14 cellular contexts compared by ENCODE assay signal in the genomic region with DNA sequence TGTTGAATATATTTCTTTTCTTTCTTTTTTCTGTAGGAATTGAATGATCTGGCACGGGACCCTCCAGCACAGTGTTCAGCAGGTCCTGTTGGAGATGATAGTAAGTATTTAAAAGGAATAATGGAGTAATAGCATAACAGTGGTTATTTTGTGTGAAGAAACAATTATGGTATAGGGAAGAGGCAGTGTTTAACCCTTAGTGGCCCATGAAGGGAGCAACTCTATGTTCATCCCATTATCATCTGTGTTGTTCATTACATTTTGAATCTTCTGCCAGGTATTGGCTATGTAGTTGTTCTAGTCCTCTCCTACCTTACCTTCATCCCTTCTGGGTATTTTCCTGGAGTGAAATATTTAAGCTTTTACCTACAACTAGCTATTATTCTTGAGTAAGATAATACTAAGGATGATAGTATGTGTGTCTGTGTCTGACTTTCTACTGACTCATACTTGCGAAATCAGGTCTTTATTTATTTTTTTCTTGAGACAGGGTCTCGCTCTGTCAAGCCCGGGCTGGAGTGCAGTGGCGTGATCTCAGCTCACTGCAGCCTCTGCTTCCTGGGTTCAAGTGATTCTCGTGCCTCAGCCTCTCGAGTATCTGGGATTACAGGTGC. TPM values are rescaled to one million over a fixed set of nuclear protein-coding genes. Genes with fewer than 3 reads are reported as not detected.
DNase-seq lines count a peak whose midpoint lies in the region; ATAC-seq, FAIRE-seq and TF ChIP-seq lines count a peak whose summit lies in the region.
"Had no signal": no experiment of that assay in that cellular context is flagged by ENCODE, and none has a peak within 500 bp of the region (broad histone marks: within the 10 kb centered on the region; RNA-seq: fewer than 3 reads in every experiment).

No MANE protein-coding gene starts in this region.

- H3K36me3 ChIP-seq in HepG2 (replicated peaks in 1 of 2; ENCODE audit: control insufficient read depth in 1 of 2, insufficient read depth in 2 of 2, low read length in 2 of 2): peaks cover 11 to 26% of the 10 kb centered on the region in 2 experiments
- H3K36me3 ChIP-seq in right lobe of liver: peaks cover 1 to 38% (median 12%) of the 10 kb centered on the region in 4 donors
- peaks cover 12% of the 10 kb centered on the region for H3K36me3 ChIP-seq in SU-DHL-6 (ENCODE audit: low read length)

- H4K20me1 ChIP-seq in HepG2 (ENCODE audit: insufficient read depth, low read length): peaks cover 2% of the 10 kb centered on the region; the same call in 1 of the 2 replicates
- no peaks in the 10 kb centered on the region for H4K20me1 ChIP-seq in SU-DHL-6 (ENCODE audit: low read depth, low read length)

- H3F3A ChIP-seq in SU-DHL-6 (ENCODE audit: insufficient read depth): peaks cover 12% of the 10 kb centered on the region

- no peak for TF ChIP-seq CTCF in HepG2 (CRISPR knock-in tag; IDR thresholded peaks at IDR 0.05)
- TF ChIP-seq CTCF in right lobe of liver (IDR thresholded peaks at IDR 0.05): no peak
- TF ChIP-seq CTCF in SU-DHL-6 (IDR thresholded peaks at IDR 0.05; ENCODE audit: insufficient read depth, low read length, poor library complexity, severe bottlenecking): no peak

- FAIRE-seq in HepG2 (lab: Jason Lieb, UNC) (no peak), urothelium cell line (lab: Jason Lieb, UNC) (no peak)

- in situ Hi-C loops in HepG2 (cut with HindIII; ENCODE audit: extremely low pct_ligation_motif_present, low pct_unique_long_range_greater_than_20kb): no loop called here

- H3K9me3 ChIP-seq in HepG2 (ENCODE audit: low read length): no peaks in the 10 kb centered on the region
- no peaks in the 10 kb centered on the region for H3K9me3 ChIP-seq in right lobe of liver
- no peaks in the 10 kb centered on the region for H3K9me3 ChIP-seq in SU-DHL-6 (ENCODE audit: insufficient read depth, low read length)

- no peak for TF ChIP-seq POLR2A in HepG2 (IDR thresholded peaks at IDR 0.05; ENCODE audit: insufficient read depth in 1 of 2, low read depth in 2 of 2, low read length in 2 of 2)
- no peak for TF ChIP-seq POLR2A in right lobe of liver (IDR thresholded peaks at IDR 0.05)

- no TSS peak for BruUV-seq in HepG2 (replicated peaks; lab: Mats Ljungman, UMichigan)

- POLR2A ChIA-PET in HepG2 (lab: Yijun Ruan, JAX): no interaction called here

- peaks cover 22% of the 10 kb centered on the region for H3K79me2 ChIP-seq in HepG2 (ENCODE audit: insufficient read depth, low read length)
- H3K79me2 ChIP-seq in SU-DHL-6 (ENCODE audit: insufficient read depth, low read length): peaks cover 81% of the 10 kb centered on the region

- H3K27ac ChIP-seq in HepG2 (ENCODE audit: extremely low read length, insufficient read depth, low read length): no peak overlapping the region
- no peak overlapping the region for H3K27ac ChIP-seq in right lobe of liver
- H3K27ac ChIP-seq in SU-DHL-6 (ENCODE audit: low read depth, low read length): peak overlapping the region; percentile 24; the same call in 1 of the 2 replicates

- no peak for TF ChIP-seq RAD21 in HepG2 (CRISPR knock-in tag; IDR thresholded peaks at IDR 0.05)

- H3K4me2 ChIP-seq in HepG2 (ENCODE audit: low read depth, low read length): no peak overlapping the region
- no peak overlapping the region for H3K4me2 ChIP-seq in SU-DHL-6 (ENCODE audit: low read depth, low read length, poor library complexity, severe bottlenecking)

- H3K4me1 ChIP-seq in HepG2 (ENCODE audit: insufficient read depth, low read length): no peaks in the 10 kb centered on the region
- no peaks in the 10 kb centered on the region for H3K4me1 ChIP-seq in right lobe of liver

- H3K9ac ChIP-seq in HepG2 (ENCODE audit: insufficient read depth, low read depth, low read length) (no peak overlapping the region), SU-DHL-6 (ENCODE audit: low read length) (no peak overlapping the region)

- H3K4me3 ChIP-seq in HepG2 (replicated peaks in 1 of 3; ENCODE audit: insufficient read depth in 1 of 3, low read depth in 2 of 3, low read length in 3 of 3): no peak overlapping the region
- no peak overlapping the region for H3K4me3 ChIP-seq in right lobe of liver
- H3K4me3 ChIP-seq in SU-DHL-6 (ENCODE audit: insufficient read depth, low read length, poor library complexity, severe bottlenecking): no peak overlapping the region
- H3K4me3 ChIP-seq: heart left ventricle, left ventricle myocardium inferior had no signal

- intact Hi-C loops in HepG2 (cut with micrococcal nuclease; ENCODE audit: unreplicated experiment) (no loop called here), right lobe of liver (cut with DNase I) (no loop called here)

- no peaks in the 10 kb centered on the region for H3K9me2 ChIP-seq in SU-DHL-6 (replicated peaks; ENCODE audit: insufficient read depth, low read length)

- 97% methylated on average over 7 of the region's 7 CpGs for WGBS in HepG2 (ENCODE audit: low lambda C conversion rate)
- WGBS in right lobe of liver (ENCODE audit: insufficient coverage, low coverage, low lambda C conversion rate, missing lambda C conversion rate): 84% methylated on average over 4 of the region's 7 CpGs

- H2AFZ ChIP-seq in HepG2 (ENCODE audit: low read length) (no peak overlapping the region), SU-DHL-6 (ENCODE audit: low read depth, low read length, severe bottlenecking) (no peak overlapping the region)

- CTCF ChIA-PET in HepG2 (lab: Yijun Ruan, JAX; ENCODE audit: low intra/inter-chr PET ratio, low total read pairs): no interaction called here

- TF ChIP-seq EP300 in HepG2 (IDR thresholded peaks at IDR 0.05; ENCODE audit: low read depth in 2 of 2, low read length in 2 of 2) (no peak), HepG2 (CRISPR knock-in tag; IDR thresholded peaks at IDR 0.05; ENCODE audit: borderline replicate concordance) (no peak)

- H3K27me3 ChIP-seq in HepG2 (ENCODE audit: control insufficient read depth in 1 of 2, insufficient read depth in 2 of 2, low read length in 2 of 2): no peaks in the 10 kb centered on the region
- H3K27me3 ChIP-seq in right lobe of liver: no peaks in the 10 kb centered on the region
- H3K27me3 ChIP-seq in SU-DHL-6 (ENCODE audit: low read length): no peaks in the 10 kb centered on the region
- H3K27me3 ChIP-seq: heart left ventricle had no signal

- ATAC-seq in HepG2 (no peak), right lobe of liver (no peak), GM19463 (IDR thresholded peaks at IDR 0.05; ENCODE audit: unreplicated experiment) (no peak)
- ATAC-seq: Panc1 had no signal

- DNase-seq in HepG2 (ENCODE audit: low spot score) (no peak), right lobe of liver (no peak), fibroblast of the conjunctiva (ENCODE audit: low read depth) (peak; percentile 10), NCI-H2081 treated with DMSO at 0.1 percent for 48 hours (lab: John Stamatoyannopoulos, UW) (no peak), urothelium cell line (ENCODE audit: low spot score) (no peak)
- DNase-seq in stimulated activated CD4-positive, alpha-beta T cell treated with anti-CD3 and anti-CD28 coated beads, Interleukin-15, amount 100 ng/mL, for 24 hours: no peak
- DNase-seq: activated naive CD8-positive, alpha-beta T cell treated with anti-CD3 and anti-CD28 coated beads for 36 hours; GDM1; heart left ventricle; Karpas-422; left ventricle myocardium inferior had no signal

RNA-seq across cellular contexts. Expression of a gene that starts 39.3 kb away (rescaled TPM):
- 109 and 118 TPM in 2 replicates for total RNA-seq in HepG2 (2016; rRNA removed; fragmentation: Illumina TruSeq; extraction: Trizol)
- total RNA-seq in HepG2 (2016; cell fraction: cytosol; rRNA removed; fragmentation: Illumina TruSeq; extraction: Trizol; ENCODE audit: low read depth): 111 and 139 TPM in 2 replicates
- 93.2 and 113 TPM in 2 replicates for total RNA-seq in HepG2 (2016; cell fraction: insoluble cytoplasmic fraction; rRNA removed; fragmentation: Illumina TruSeq; extraction: Trizol)
- 196 and 210 TPM in 2 replicates for total RNA-seq in HepG2 (2016; cell fraction: membrane; rRNA removed; fragmentation: Illumina TruSeq; extraction: Trizol)
- 43.4 and 55.4 TPM in 2 replicates for total RNA-seq in HepG2 (2016; cell fraction: nucleus; rRNA removed; fragmentation: Illumina TruSeq; extraction: Trizol)
- 59.9 and 79.1 TPM in 2 replicates for polyA plus RNA-seq in HepG2 (2011; rRNA removed)
- 23.8 and 37.3 TPM in 2 replicates for polyA plus RNA-seq in HepG2 (2011; cell fraction: cytosol; rRNA removed)
- 22.3 and 35.1 TPM in 2 replicates for polyA plus RNA-seq in HepG2 (2011; cell fraction: nucleus; rRNA removed)
- 154 and 174 TPM in 2 replicates for polyA plus RNA-seq in HepG2 (2012)
- polyA plus RNA-seq in HepG2 (2016; cell fraction: cytosol; fragmentation: Illumina TruSeq; extraction: Trizol; ENCODE audit: low read depth): 266 and 332 TPM in 2 replicates
- 161 and 175 TPM in 2 replicates for polyA plus RNA-seq in HepG2 (2016; cell fraction: insoluble cytoplasmic fraction; fragmentation: Illumina TruSeq; extraction: Trizol; ENCODE audit: low read depth)
- polyA plus RNA-seq in HepG2 (2016; cell fraction: membrane; fragmentation: Illumina TruSeq; extraction: Trizol; ENCODE audit: low read depth): 293 and 345 TPM in 2 replicates
- polyA plus RNA-seq in HepG2 (2016; cell fraction: nucleus; fragmentation: Illumina TruSeq; extraction: Trizol; ENCODE audit: insufficient read depth, low read depth): 120 and 128 TPM in 2 replicates
- polyA minus RNA-seq in HepG2 (2011; rRNA and poly(A)+ RNA removed; ENCODE audit: low replicate concordance): 14.5 and 25.8 TPM in 2 replicates
- 41.2 and 47.5 TPM in 2 replicates for polyA minus RNA-seq in HepG2 (2011; cell fraction: cytosol; rRNA and poly(A)+ RNA removed)
- 32.2 and 38.5 TPM in 2 replicates for polyA minus RNA-seq in HepG2 (2011; cell fraction: nucleus; rRNA and poly(A)+ RNA removed)
- 10 to 100 TPM; 38.3 to 68.3 (median 53.1) TPM for total RNA-seq in right lobe of liver

RNA-seq across cellular contexts. Expression of a gene that starts 47.7 kb away (rescaled TPM):
- total RNA-seq in HepG2 (2016; rRNA removed; fragmentation: Illumina TruSeq; extraction: Trizol) (30.7 and 33.0 TPM in 2 replicates), right lobe of liver (10 to 100 TPM; 44.5 to 84.9 (median 66.4) TPM)
- 7.4 and 8.6 TPM in 2 replicates for total RNA-seq in HepG2 (2016; cell fraction: cytosol; rRNA removed; fragmentation: Illumina TruSeq; extraction: Trizol; ENCODE audit: low read depth)
- total RNA-seq in HepG2 (2016; cell fraction: insoluble cytoplasmic fraction; rRNA removed; fragmentation: Illumina TruSeq; extraction: Trizol): 30.5 and 33.5 TPM in 2 replicates
- total RNA-seq in HepG2 (2016; cell fraction: membrane; rRNA removed; fragmentation: Illumina TruSeq; extraction: Trizol): 32.7 and 37.9 TPM in 2 replicates
- 17.6 and 21.1 TPM in 2 replicates for total RNA-seq in HepG2 (2016; cell fraction: nucleus; rRNA removed; fragmentation: Illumina TruSeq; extraction: Trizol)
- polyA plus RNA-seq in HepG2 (2011; rRNA removed): 27.9 and 32.3 TPM in 2 replicates
- polyA plus RNA-seq in HepG2 (2011; cell fraction: cytosol; rRNA removed): 20.7 and 35.7 TPM in 2 replicates
- polyA plus RNA-seq in HepG2 (2011; cell fraction: nucleus; rRNA removed): 20.0 and 30.1 TPM in 2 replicates
- 21.9 and 26.2 TPM in 2 replicates for polyA plus RNA-seq in HepG2 (2012)
- 7.7 and 8.6 TPM in 2 replicates for polyA plus RNA-seq in HepG2 (2016; cell fraction: cytosol; fragmentation: Illumina TruSeq; extraction: Trizol; ENCODE audit: low read depth)
- 46.9 and 51.9 TPM in 2 replicates for polyA plus RNA-seq in HepG2 (2016; cell fraction: insoluble cytoplasmic fraction; fragmentation: Illumina TruSeq; extraction: Trizol; ENCODE audit: low read depth)
- 30.1 and 31.3 TPM in 2 replicates for polyA plus RNA-seq in HepG2 (2016; cell fraction: membrane; fragmentation: Illumina TruSeq; extraction: Trizol; ENCODE audit: low read depth)
- polyA plus RNA-seq in HepG2 (2016; cell fraction: nucleus; fragmentation: Illumina TruSeq; extraction: Trizol; ENCODE audit: insufficient read depth, low read depth): 39.0 and 44.0 TPM in 2 replicates
- polyA minus RNA-seq in HepG2 (2011; rRNA and poly(A)+ RNA removed; ENCODE audit: low replicate concordance): 13.2 and 63.5 TPM in 2 replicates
- 26.9 and 37.6 TPM in 2 replicates for polyA minus RNA-seq in HepG2 (2011; cell fraction: cytosol; rRNA and poly(A)+ RNA removed)
- polyA minus RNA-seq in HepG2 (2011; cell fraction: nucleus; rRNA and poly(A)+ RNA removed): 18.7 and 20.6 TPM in 2 replicates
